4 cellular contexts compared by ENCODE assay signal in the genomic region with DNA sequence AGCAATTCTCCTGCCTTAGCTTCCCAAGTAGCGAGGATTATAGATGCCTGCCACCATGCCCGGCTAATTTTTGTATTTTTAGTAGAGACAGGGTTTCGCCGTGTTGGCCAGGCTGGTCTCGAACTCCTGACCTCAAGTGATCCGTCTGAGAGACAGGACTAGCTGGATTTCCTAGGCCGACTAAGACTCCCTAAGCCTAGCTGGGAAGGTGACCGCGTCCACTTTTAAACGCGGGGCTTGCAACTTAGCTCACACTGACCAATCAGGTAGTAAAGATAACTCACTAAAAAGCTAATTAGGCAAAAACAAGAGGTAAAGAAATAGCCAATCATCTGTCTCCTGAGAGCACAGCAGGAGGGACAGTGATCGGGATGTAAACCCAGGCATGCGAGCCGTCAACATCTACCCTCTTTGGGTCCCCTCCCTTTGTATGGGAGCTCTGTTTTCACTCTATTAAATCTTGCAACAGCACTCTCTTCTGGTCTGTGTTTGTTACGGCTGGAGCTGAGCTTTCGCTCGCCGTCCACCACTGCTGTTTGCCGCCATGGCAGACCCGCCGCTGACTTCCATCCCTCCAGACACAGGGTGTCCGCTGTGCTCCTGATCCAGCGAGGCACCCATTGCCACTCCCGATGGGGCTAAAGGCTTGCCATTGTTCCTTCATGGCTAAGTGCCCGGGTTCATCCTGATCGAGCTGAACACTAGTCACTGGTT. TPM values are rescaled to one million over a fixed set of nuclear protein-coding genes. Genes with fewer than 3 reads are reported as not detected.
"Had no signal": no experiment of that assay in that cellular context is flagged by ENCODE, and none has a peak within 500 bp of the region (broad histone marks: within the 10 kb centered on the region; RNA-seq: fewer than 3 reads in every experiment).

No MANE protein-coding gene starts in this region.

RNA-seq across cellular contexts. Expression of gene HAAO, which starts 39.3 kb away (rescaled TPM):
- total RNA-seq: NCI-H460, PC-9, RPMI7951, SJSA1 had no signal
